16 cellular contexts compared by ENCODE assay signal in genomic region chr13:65613004-65613403, GRCh38.
A peak's percentile ranks its signal among the peaks of the same experiment; 100 is the strongest.
DNase-seq lines count a peak whose midpoint lies in the region; ATAC-seq and TF ChIP-seq lines count a peak whose summit lies in the region.
"Had no signal": no experiment of that assay in that cellular context is flagged by ENCODE, and none has a peak within 500 bp of the region (broad histone marks: within the 10 kb centered on the region; RNA-seq: fewer than 3 reads in every experiment).

No MANE protein-coding gene starts in this region.

- no CpG with 5 or more reads among the region's 2 CpGs for WGBS in mesendoderm (ENCODE audit: extremely low coverage, insufficient coverage, low lambda C conversion rate)

- CTCF ChIA-PET in activated naive CD4-positive, alpha-beta T cell treated with anti-CD3 and anti-CD28 coated beads, Interleukin-2, amount 10 ng/mL, durations not matched to agents 7 days and 5 days (lab: Charles Lee) = no interaction called here

- H3K9me3 Mint-ChIP-seq in HFFc6 = no peaks in the 10 kb centered on the region
- peaks cover 7% of the 10 kb centered on the region for H3K9me3 Mint-ChIP-seq in activated naive CD4-positive, alpha-beta T cell treated with anti-CD3 and anti-CD28 coated beads, Interleukin-2, amount 10 ng/mL, durations not matched to agents 7 days and 5 days

- no peaks in the 10 kb centered on the region for H3K79me2 ChIP-seq in mesendoderm (ENCODE audit: control insufficient read depth, insufficient read depth, low read length)

- no peak overlapping the region for H4K5ac ChIP-seq in mesendoderm (ENCODE audit: low read length)

- H3K27me3 ChIP-seq in RWPE2 (ENCODE audit: insufficient read depth, poor library complexity, severe bottlenecking) = no peaks in the 10 kb centered on the region
- H3K27me3 ChIP-seq in mesendoderm (ENCODE audit: insufficient read depth, low read length, poor library complexity) = no peaks in the 10 kb centered on the region
- H3K27me3 ChIP-seq: colonic mucosa, left lung had no signal

- H2BK120ac ChIP-seq in mesendoderm (ENCODE audit: low read depth, low read length) = no peak overlapping the region

- H3K4me1 Mint-ChIP-seq in HFFc6 (ENCODE audit: low read depth) = no peaks in the 10 kb centered on the region
- no peaks in the 10 kb centered on the region for H3K4me1 Mint-ChIP-seq in activated naive CD4-positive, alpha-beta T cell treated with anti-CD3 and anti-CD28 coated beads, Interleukin-2, amount 10 ng/mL, durations not matched to agents 7 days and 5 days
- H3K4me1 Mint-ChIP-seq: T-helper 17 cell had no signal

- no peaks in the 10 kb centered on the region for H3K27me3 Mint-ChIP-seq in HFFc6 (ENCODE audit: insufficient read depth)
- H3K27me3 Mint-ChIP-seq in activated naive CD4-positive, alpha-beta T cell treated with anti-CD3 and anti-CD28 coated beads, Interleukin-2, amount 10 ng/mL, durations not matched to agents 7 days and 5 days = no peaks in the 10 kb centered on the region
- H3K27me3 Mint-ChIP-seq: activated naive CD8-positive, alpha-beta T cell; T-helper 17 cell had no signal

- H3K79me1 ChIP-seq in mesendoderm (ENCODE audit: low read length) = no peaks in the 10 kb centered on the region

- ATAC-seq in RWPE2 (ENCODE audit: low read depth) = no peak
- ATAC-seq: left lung, T-helper 17 cell had no signal

- no peak overlapping the region for H4K8ac ChIP-seq in mesendoderm (ENCODE audit: low read depth, low read length)

- H3K36me3 ChIP-seq in RWPE2 (ENCODE audit: low read depth) (no peaks in the 10 kb centered on the region), mesendoderm (ENCODE audit: control insufficient read depth, insufficient read depth, low read length) (no peaks in the 10 kb centered on the region)
- H3K36me3 ChIP-seq: colonic mucosa, left lung had no signal

- no peaks in the 10 kb centered on the region for H3K36me3 Mint-ChIP-seq in HFFc6 (ENCODE audit: low read depth)
- no peaks in the 10 kb centered on the region for H3K36me3 Mint-ChIP-seq in activated naive CD4-positive, alpha-beta T cell treated with anti-CD3 and anti-CD28 coated beads, Interleukin-2, amount 10 ng/mL, durations not matched to agents 7 days and 5 days
- H3K36me3 Mint-ChIP-seq: activated naive CD8-positive, alpha-beta T cell had no signal

- H3K4me3 Mint-ChIP-seq in HFFc6 = no peak overlapping the region
- H3K4me3 Mint-ChIP-seq in activated naive CD4-positive, alpha-beta T cell treated with anti-CD3 and anti-CD28 coated beads, Interleukin-2, amount 10 ng/mL, durations not matched to agents 7 days and 5 days = no peak overlapping the region
- H3K4me3 Mint-ChIP-seq: activated naive CD8-positive, alpha-beta T cell; T-helper 17 cell had no signal

- no peak overlapping the region for H2AK5ac ChIP-seq in mesendoderm (ENCODE audit: low read length)

- no peak overlapping the region for H3K4me3 ChIP-seq in GM12865 (ENCODE audit: low read depth, low read length)
- no peak overlapping the region for H3K4me3 ChIP-seq in RWPE2 (ENCODE audit: severe bottlenecking)
- no peak overlapping the region for H3K4me3 ChIP-seq in mesendoderm (ENCODE audit: low read length)
- H3K4me3 ChIP-seq: colonic mucosa, left lung had no signal

- no peaks in the 10 kb centered on the region for H3K9me3 ChIP-seq in RWPE2 (ENCODE audit: severe bottlenecking)
- H3K9me3 ChIP-seq: colonic mucosa, left lung had no signal

- H3K4ac ChIP-seq in mesendoderm (ENCODE audit: low read depth, low read length) = no peak overlapping the region

- H3K18ac ChIP-seq in mesendoderm (ENCODE audit: low read length) = no peak overlapping the region

- peak; percentile 6 for TF ChIP-seq CTCF in GM12865 (IDR thresholded peaks at IDR 0.05; ENCODE audit: insufficient read depth, low read depth, low read length, missing control alignments)
- TF ChIP-seq CTCF in HFFc6 (IDR thresholded peaks at IDR 0.05) = peak; percentile 35
- TF ChIP-seq CTCF in RWPE2 (IDR thresholded peaks at IDR 0.05; ENCODE audit: poor library complexity, severe bottlenecking) = peak; percentile 8

- H3K56ac ChIP-seq in mesendoderm (ENCODE audit: low read length) = no peak overlapping the region

- no peak overlapping the region for H2BK15ac ChIP-seq in mesendoderm (replicated peaks; ENCODE audit: low read depth)

- no peaks in the 10 kb centered on the region for H3K4me1 ChIP-seq in RWPE2 (ENCODE audit: insufficient read depth, poor library complexity, severe bottlenecking)
- H3K4me1 ChIP-seq in mesendoderm (ENCODE audit: control insufficient read depth, low read depth, low read length) = no peaks in the 10 kb centered on the region
- H3K4me1 ChIP-seq: colonic mucosa, left lung had no signal

- no peak for DNase-seq in GM12865 (ENCODE audit: low read depth)
- no peak for DNase-seq in HFFc6
- no peak for DNase-seq in RWPE2 (ENCODE audit: low spot score)
- peak; percentile 32 for DNase-seq in mesendoderm
- no peak for DNase-seq in activated naive CD4-positive, alpha-beta T cell treated with anti-CD3 and anti-CD28 coated beads, Interleukin-2, amount 10 ng/mL, durations not matched to agents 7 days and 5 days
- DNase-seq in activated CD8-positive, alpha-beta memory T cell treated with anti-CD3 and anti-CD28 coated beads, Interleukin-2, amount 50 U/mL, for 48 hours = no peak
- no peak for DNase-seq in hepatic stellate cell (ENCODE audit: low spot score)
- DNase-seq: activated CD4-positive, alpha-beta T cell treated with anti-CD3 and anti-CD28 coated beads, Interleukin-2, amount 50 U/mL, for 1 hour; colonic mucosa; left lung; NCI-H146; NCI-H774; stimulated activated CD4-positive, alpha-beta T cell treated with anti-CD3 and anti-CD28 coated beads, Interleukin-2, amount 100 ng/mL, for 24 hours; stimulated activated naive CD4-positive, alpha-beta T cell treated with Interleukin-2 at 50 U/mL for 16 hours; T-helper 17 cell had no signal

- H3K9ac ChIP-seq in mesendoderm (ENCODE audit: low read length) = no peak overlapping the region

- no peak overlapping the region for H3K4me2 ChIP-seq in mesendoderm (ENCODE audit: low read length)

- H3K27ac Mint-ChIP-seq in HFFc6 = no peak overlapping the region
- no peak overlapping the region for H3K27ac Mint-ChIP-seq in activated naive CD4-positive, alpha-beta T cell treated with anti-CD3 and anti-CD28 coated beads, Interleukin-2, amount 10 ng/mL, durations not matched to agents 7 days and 5 days
- H3K27ac Mint-ChIP-seq: activated naive CD8-positive, alpha-beta T cell; T-helper 17 cell had no signal

- H3K27ac ChIP-seq in RWPE2 (ENCODE audit: poor library complexity, severe bottlenecking) (no peak overlapping the region), mesendoderm (ENCODE audit: low read depth, low read length) (no peak overlapping the region)
- H3K27ac ChIP-seq: colonic mucosa, left lung had no signal

- H2BK5ac ChIP-seq in mesendoderm (ENCODE audit: low read length) = no peak overlapping the region

- H3K23ac ChIP-seq in mesendoderm (ENCODE audit: low read length) = no peak overlapping the region
